Comparison of ENCODE assay signal across 23 cellular contexts in genomic region chr9:85995612-85996011, GRCh38.
"Had no signal": no experiment of that assay in that cellular context is flagged by ENCODE, and none has a peak within 500 bp of the region (broad histone marks: within the 10 kb centered on the region; RNA-seq: fewer than 3 reads in every experiment).

No MANE protein-coding gene starts in this region.

- DNase-seq: activated CD4-positive, alpha-beta memory T cell treated with anti-CD3 and anti-CD28 coated beads, Interleukin-2, amount 10 ng/mL, durations not matched to agents 7 days and 5 days; activated CD4-positive, alpha-beta T cell treated with anti-CD3 and anti-CD28 coated beads, Interleukin-2, amount 10 ng/mL, durations not matched to agents 24 days and 14 days; activated CD8-positive, alpha-beta memory T cell treated with anti-CD3 and anti-CD28 coated beads, Interleukin-2, amount 50 U/mL, for 48 hours; activated naive CD8-positive, alpha-beta T cell treated with anti-CD3 and anti-CD28 coated beads, Interleukin-2, amount 50 U/mL, for 24 hours; activated T-cell treated with anti-CD3 and anti-CD28 coated beads, Interleukin-2, amount 50 U/mL, for 24 hours; amygdala; central memory CD4-positive, alpha-beta T cell; islet precursor cell; left cardiac atrium; left ventricle myocardium superior; mammary epithelial cell; ovary; retina; sigmoid colon; small intestine; stimulated activated CD4-positive, alpha-beta T cell treated with anti-CD3 and anti-CD28 coated beads, Interleukin-4, amount 100 ng/mL, for 24 hours; trophoblast cell; WERI-Rb-1 had no signal

- ATAC-seq: activated CD4-positive, CD25-positive, alpha-beta regulatory T cell treated with anti-CD3 and anti-CD28 coated beads, Interleukin-2, amount 50 U/mL, for 24 hours; activated naive CD8-positive, alpha-beta T cell treated with anti-CD3 and anti-CD28 coated beads, Interleukin-2, amount 50 U/mL, for 24 hours; gastroesophageal sphincter; left cardiac atrium; left ventricle myocardium superior; stimulated activated effector memory CD8-positive, alpha-beta T cell treated with anti-CD3 and anti-CD28 coated beads, Interleukin-12 subunit alpha, Interleukin-12 subunit beta, amount 100 ng/mL, for 72 hours had no signal

- FAIRE-seq: endothelial cell of umbilical vein, urothelium cell line had no signal
